ENCODE assay signal across 12 cellular contexts in genomic region chr16:8741636-8742427, GRCh38.
"Had no signal": no experiment of that assay in that cellular context is flagged by ENCODE, and none has a peak within 500 bp of the region (broad histone marks: within the 10 kb centered on the region; RNA-seq: fewer than 3 reads in every experiment).

No MANE protein-coding gene starts in this region.

- H3K4me1 ChIP-seq: ascending aorta, colonic mucosa had no signal

- H3K4me3 ChIP-seq: colonic mucosa, ovary, transverse colon had no signal

- ATAC-seq: activated CD4-positive, CD25-positive, alpha-beta regulatory T cell treated with anti-CD3 and anti-CD28 coated beads, Interleukin-2, amount 50 U/mL, for 24 hours; activated naive CD8-positive, alpha-beta T cell treated with anti-CD3 and anti-CD28 coated beads, Interleukin-2, amount 50 U/mL, for 24 hours; esophagus mucosa; stimulated activated naive B cell treated with anti-CD40 and anti-IgM and Interleukin-4, amounts not matched to agents 10 μg/mL and 1 μg/mL and 100 μg/mL, for 72 hours had no signal

- H3K27ac Mint-ChIP-seq: stimulated activated naive B cell treated with anti-CD40 and anti-IgM and Interleukin-4, amounts not matched to agents 10 μg/mL and 1 μg/mL and 100 μg/mL, for 72 hours had no signal

- H3K36me3 ChIP-seq: ascending aorta, colonic mucosa, ovary, transverse colon had no signal

- H3K4me3 Mint-ChIP-seq: activated naive CD8-positive, alpha-beta T cell treated with anti-CD3 and anti-CD28 coated beads, Interleukin-2, amount 50 U/mL, for 24 hours; stimulated activated naive B cell treated with anti-CD40 and anti-IgM and Interleukin-4, amounts not matched to agents 10 μg/mL and 1 μg/mL and 100 μg/mL, for 72 hours had no signal

- H3K27ac ChIP-seq: ascending aorta, colonic mucosa, ovary had no signal

- H3K4me1 Mint-ChIP-seq: activated naive CD8-positive, alpha-beta T cell treated with anti-CD3 and anti-CD28 coated beads, Interleukin-2, amount 50 U/mL, for 24 hours; stimulated activated naive B cell treated with anti-CD40 and anti-IgM and Interleukin-4, amounts not matched to agents 10 μg/mL and 1 μg/mL and 100 μg/mL, for 72 hours had no signal

- H3K9me3 Mint-ChIP-seq: activated naive CD8-positive, alpha-beta T cell treated with anti-CD3 and anti-CD28 coated beads, Interleukin-2, amount 50 U/mL, for 24 hours had no signal

- H3K27me3 Mint-ChIP-seq: activated naive CD8-positive, alpha-beta T cell treated with anti-CD3 and anti-CD28 coated beads, Interleukin-2, amount 50 U/mL, for 24 hours; stimulated activated naive B cell treated with anti-CD40 and anti-IgM and Interleukin-4, amounts not matched to agents 10 μg/mL and 1 μg/mL and 100 μg/mL, for 72 hours had no signal

- DNase-seq: activated naive CD4-positive, alpha-beta T cell treated with Interleukin-2 at 50 U/mL for 16 hours; activated naive CD8-positive, alpha-beta T cell treated with anti-CD3 and anti-CD28 coated beads, Interleukin-2, amount 50 U/mL, for 24 hours; activated T-cell treated with anti-CD3 and anti-CD28 coated beads for 4 hours; hippocampal formation; ovary; stimulated activated CD4-positive, alpha-beta T cell treated with anti-CD3 and anti-CD28 coated beads, Interleukin-2, amount 100 ng/mL, for 48 hours; stimulated activated naive B cell treated with anti-CD40 and anti-IgM and Interleukin-4, amounts not matched to agents 10 μg/mL and 1 μg/mL and 100 μg/mL, for 72 hours had no signal

- H3K9me3 ChIP-seq: ascending aorta, colonic mucosa, ovary, transverse colon had no signal

- H3K27me3 ChIP-seq: ascending aorta, colonic mucosa, ovary, transverse colon had no signal
